7 cellular contexts compared by ENCODE assay signal in genomic region chr17:28763804-28764266, GRCh38. TPM values are rescaled to one million over a fixed set of nuclear protein-coding genes. Genes with fewer than 3 reads are reported as not detected.
A peak's percentile ranks its signal among the peaks of the same experiment; 100 is the strongest.
DNase-seq lines count a peak whose midpoint lies in the region; ATAC-seq, FAIRE-seq and TF ChIP-seq lines count a peak whose summit lies in the region.

No MANE protein-coding gene starts in this region.

- H3K9me3 ChIP-seq in MM.1S (replicated peaks; ENCODE audit: insufficient read depth, low read length), result no peaks in the 10 kb centered on the region
- H3K9me3 ChIP-seq in gastroesophageal sphincter, result no peaks in the 10 kb centered on the region

- intact Hi-C loops in posterior vena cava (cut with DNase I), result loop anchor here (5.0 to 10.0 kb wide), 3 partner anchors 48 to 131 kb away; partner anchors contain the start of genes FAM222B (in 1 of the 2) and FLOT2 (in 1 of the 2)

- peak; percentile 91 for TF ChIP-seq CTCF in MM.1S (IDR thresholded peaks at IDR 0.05; ENCODE audit: low read length)
- TF ChIP-seq CTCF in gastroesophageal sphincter (IDR thresholded peaks at IDR 0.05), result peak; percentile 84 to 92 (median 90)

- ATAC-seq in gastroesophageal sphincter (peak; percentile 58), GM18502 (IDR thresholded peaks at IDR 0.05; ENCODE audit: poor library complexity, unreplicated experiment) (no peak)

- FAIRE-seq in GM12892 (lab: Jason Lieb, UNC), result peak; percentile 79

- no peaks in the 10 kb centered on the region for H4K20me1 ChIP-seq in MM.1S (ENCODE audit: insufficient read depth, low read length)

- H3K36me3 ChIP-seq in MM.1S (replicated peaks; ENCODE audit: insufficient read depth, low read length) (no peaks in the 10 kb centered on the region), gastroesophageal sphincter (peaks cover 0 to 51% of the 10 kb centered on the region in 2 donors)

- WGBS in gastroesophageal sphincter (ENCODE audit: low coverage in 1 of 2), 2 donors, result 65% methylated on average over 5 of the region's 5 CpGs; no CpG with 5 or more reads in 1 of the 2 donors

- H3K79me2 ChIP-seq in MM.1S (ENCODE audit: low read length), result peaks cover 7% of the 10 kb centered on the region; the same call in 1 of the 2 replicates

- H3K4me3 ChIP-seq in MM.1S (ENCODE audit: low read length) (no peak overlapping the region), gastroesophageal sphincter (no peak overlapping the region)

- H3K9me2 ChIP-seq in MM.1S (replicated peaks; ENCODE audit: insufficient read depth, low read length), result no peaks in the 10 kb centered on the region

- DNase-seq in GM12892 (ENCODE audit: insufficient read length), result no peak
- DNase-seq in MM.1S, result peak; percentile 76
- DNase-seq in SK-N-DZ (ENCODE audit: low spot score), result peak; percentile 75
- peak in 3 of 4 experiments; percentile 59 to 65 (median 61) for DNase-seq in activated naive CD4-positive, alpha-beta T cell (lab: John Stamatoyannopoulos, UW)
- peak; percentile 78 for DNase-seq in posterior vena cava (ENCODE audit: low spot score)

- H3K27me3 ChIP-seq in MM.1S (replicated peaks; ENCODE audit: insufficient read depth, low read length) (no peaks in the 10 kb centered on the region), gastroesophageal sphincter (no peaks in the 10 kb centered on the region)

- TF ChIP-seq EP300 in gastroesophageal sphincter (IDR thresholded peaks at IDR 0.05), result no peak

- H2AFZ ChIP-seq in MM.1S (ENCODE audit: low read length), result no peak overlapping the region

- no peak for TF ChIP-seq POLR2A in GM12892 (IDR thresholded peaks at IDR 0.05; ENCODE audit: low read depth, low read length)
- TF ChIP-seq POLR2A in gastroesophageal sphincter (IDR thresholded peaks at IDR 0.05), result no peak

- no peak overlapping the region for H3K9ac ChIP-seq in MM.1S (ENCODE audit: low read length)

- peaks cover 12% of the 10 kb centered on the region for H3K4me1 ChIP-seq in MM.1S (ENCODE audit: low read length)
- H3K4me1 ChIP-seq in gastroesophageal sphincter, result peaks cover 0 to 28% (median 7%) of the 10 kb centered on the region in 3 donors

- peak overlapping the region; percentile 52; the same call in 1 of the 2 replicates for H3K27ac ChIP-seq in MM.1S (ENCODE audit: low read length)
- no peak overlapping the region for H3K27ac ChIP-seq in gastroesophageal sphincter

- H3F3A ChIP-seq in MM.1S (ENCODE audit: insufficient read depth, low read length), result peaks cover 9% of the 10 kb centered on the region

- H3K4me2 ChIP-seq in MM.1S (ENCODE audit: low read depth, low read length), result peak overlapping the region; percentile 32

RNA-seq across cellular contexts. Expression of gene TRAF4, which starts 20.0 kb away (rescaled TPM):
- 82.9 TPM for polyA plus RNA-seq in GM12892 (2012; ENCODE audit: missing spikeins)
- 125 and 130 TPM in 2 replicates for polyA plus RNA-seq in SK-N-DZ (2014; cell fraction: cytosol; rRNA removed)
- 171 and 225 TPM in 2 replicates for polyA plus RNA-seq in SK-N-DZ (2014; cell fraction: nucleus; rRNA removed)
- total RNA-seq in gastroesophageal sphincter (10 to 100 TPM in 1 of 4 donors, 1 to 10 TPM in 3; 3.4 to 10.8 (median 4.7) TPM), posterior vena cava (10 to 100 TPM; 10.2 to 10.8 TPM)

RNA-seq across cellular contexts. Expression of gene NEK8, which starts 35.2 kb away (rescaled TPM):
- 6.9 TPM for polyA plus RNA-seq in GM12892 (2012; ENCODE audit: missing spikeins)
- 1.6 and 6.7 TPM in 2 replicates for polyA plus RNA-seq in SK-N-DZ (2014; cell fraction: cytosol; rRNA removed)
- 3.6 and 8.4 TPM in 2 replicates for polyA plus RNA-seq in SK-N-DZ (2014; cell fraction: nucleus; rRNA removed)
- total RNA-seq in gastroesophageal sphincter (1 to 10 TPM in 2 of 4 donors, under 1 TPM in 1, not detected in 1; 0.94 to 2.0 (median 1.8) TPM), posterior vena cava (1 to 10 TPM; 2.3 TPM)

RNA-seq across cellular contexts. Expression of gene TLCD1, which starts 37.8 kb away (rescaled TPM):
- polyA plus RNA-seq in GM12892 (2012; ENCODE audit: missing spikeins), result 15.8 TPM
- polyA plus RNA-seq in SK-N-DZ (2014; cell fraction: cytosol; rRNA removed), result 8.8 and 11.8 TPM in 2 replicates
- polyA plus RNA-seq in SK-N-DZ (2014; cell fraction: nucleus; rRNA removed), result 7.4 and 7.6 TPM in 2 replicates
- 1 to 10 TPM in 2 of 4 donors, not detected in 2; 1.1 to 2.8 TPM for total RNA-seq in gastroesophageal sphincter
- 1 to 10 TPM; 2.2 to 3.1 TPM for total RNA-seq in posterior vena cava

RNA-seq across cellular contexts. Expression of gene RPL23A, which starts 44.0 kb away (rescaled TPM):
- 2,883 TPM for polyA plus RNA-seq in GM12892 (2012; ENCODE audit: missing spikeins)
- polyA plus RNA-seq in SK-N-DZ (2014; cell fraction: cytosol; rRNA removed), result 1,168 and 1,695 TPM in 2 replicates
- polyA plus RNA-seq in SK-N-DZ (2014; cell fraction: nucleus; rRNA removed), result 853 and 1,299 TPM in 2 replicates
- total RNA-seq in gastroesophageal sphincter, result 100 to 1,000 TPM; 317 to 834 (median 683) TPM
- 100 to 1,000 TPM; 981 to 999 TPM for total RNA-seq in posterior vena cava

RNA-seq across cellular contexts. Expression of gene RAB34, which starts 46.2 kb away (rescaled TPM):
- 18.7 TPM for polyA plus RNA-seq in GM12892 (2012; ENCODE audit: missing spikeins)
- 50.8 and 51.5 TPM in 2 replicates for polyA plus RNA-seq in SK-N-DZ (2014; cell fraction: cytosol; rRNA removed)
- 124 and 148 TPM in 2 replicates for polyA plus RNA-seq in SK-N-DZ (2014; cell fraction: nucleus; rRNA removed)
- total RNA-seq in gastroesophageal sphincter (100 to 1,000 TPM; 185 to 219 (median 196) TPM), posterior vena cava (10 to 100 TPM; 75.0 to 90.2 TPM)
